10 cellular contexts compared by ENCODE assay signal in the genomic region with DNA sequence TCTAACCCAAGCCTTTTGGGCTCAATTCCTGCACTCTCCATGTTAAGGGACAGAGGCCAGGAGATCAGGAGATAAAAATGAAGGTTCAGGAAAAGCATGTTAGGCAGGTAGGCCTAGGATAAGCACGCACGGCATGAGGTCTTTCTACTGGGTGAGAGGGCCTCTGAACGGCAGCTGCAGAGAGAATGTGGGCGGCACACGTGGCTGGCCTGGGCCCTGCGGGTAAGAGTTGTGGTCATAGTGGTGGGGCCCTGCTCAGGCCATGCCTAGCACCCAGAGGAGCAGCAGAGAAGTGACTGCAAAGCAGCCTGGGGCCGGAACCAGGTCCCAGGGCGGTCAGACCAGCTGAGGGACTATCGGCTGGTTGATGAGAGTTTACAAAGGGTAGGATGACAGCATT. TPM values are rescaled to one million over a fixed set of nuclear protein-coding genes. Genes with fewer than 3 reads are reported as not detected.
DNase-seq lines count a peak whose midpoint lies in the region; ATAC-seq and TF ChIP-seq lines count a peak whose summit lies in the region.
"Had no signal": no experiment of that assay in that cellular context is flagged by ENCODE, and none has a peak within 500 bp of the region (broad histone marks: within the 10 kb centered on the region; RNA-seq: fewer than 3 reads in every experiment).

No MANE protein-coding gene starts in this region.

- ATAC-seq in GM19035 (IDR thresholded peaks at IDR 0.05; ENCODE audit: unreplicated experiment) = peak; percentile 75
- ATAC-seq in HG03108 (IDR thresholded peaks at IDR 0.05; ENCODE audit: unreplicated experiment) = peak; percentile 66
- peak; percentile 54 for ATAC-seq in activated T-helper 17 cell treated with anti-CD3 and anti-CD28 coated beads, Interleukin-2, amount 50 U/mL, for 72 hours (replicated peaks)
- peak; percentile 44 for ATAC-seq in stimulated activated effector memory CD8-positive, alpha-beta T cell treated with anti-CD3 and anti-CD28 coated beads, Interleukin-12 subunit alpha, Interleukin-12 subunit beta, amount 100 ng/mL, for 72 hours
- ATAC-seq: left colon had no signal

- CTCF ChIA-PET in activated CD4-positive, alpha-beta memory T cell treated with anti-CD3 and anti-CD28 coated beads for 36 hours (lab: Charles Lee) = interaction anchor here (0.6 kb wide), 1 partner anchor 64 kb away, joined by 3 read pairs; no protein-coding TSS in a partner anchor

- peaks cover 11% of the 10 kb centered on the region for H3K27me3 Mint-ChIP-seq in activated T-helper 17 cell treated with anti-CD3 and anti-CD28 coated beads, Interleukin-2, amount 50 U/mL, for 72 hours
- H3K27me3 Mint-ChIP-seq in activated CD4-positive, alpha-beta memory T cell treated with anti-CD3 and anti-CD28 coated beads for 36 hours = peaks cover 6% of the 10 kb centered on the region

- no peak overlapping the region for H3K27ac Mint-ChIP-seq in activated T-helper 17 cell treated with anti-CD3 and anti-CD28 coated beads, Interleukin-2, amount 50 U/mL, for 72 hours
- H3K27ac Mint-ChIP-seq in stimulated activated effector memory CD8-positive, alpha-beta T cell treated with anti-CD3 and anti-CD28 coated beads, Interleukin-12 subunit alpha, Interleukin-12 subunit beta, amount 100 ng/mL, for 72 hours = no peak overlapping the region
- no peak overlapping the region for H3K27ac Mint-ChIP-seq in activated CD4-positive, alpha-beta memory T cell treated with anti-CD3 and anti-CD28 coated beads for 36 hours
- H3K27ac Mint-ChIP-seq: activated naive CD4-positive, alpha-beta T cell treated with anti-CD3 and anti-CD28 coated beads, Interleukin-2, amount 50 U/mL, for 24 hours had no signal

- POLR2A ChIA-PET in activated CD4-positive, alpha-beta memory T cell treated with anti-CD3 and anti-CD28 coated beads for 36 hours (lab: Charles Lee) = no interaction called here

- no peak for TF ChIP-seq POLR2A in erythroblast (IDR thresholded peaks at IDR 0.05; ENCODE audit: low read length)

- H3K4me1 Mint-ChIP-seq in activated T-helper 17 cell treated with anti-CD3 and anti-CD28 coated beads, Interleukin-2, amount 50 U/mL, for 72 hours = no peaks in the 10 kb centered on the region
- H3K4me1 Mint-ChIP-seq in stimulated activated effector memory CD8-positive, alpha-beta T cell treated with anti-CD3 and anti-CD28 coated beads, Interleukin-12 subunit alpha, Interleukin-12 subunit beta, amount 100 ng/mL, for 72 hours = peaks cover 6% of the 10 kb centered on the region
- no peaks in the 10 kb centered on the region for H3K4me1 Mint-ChIP-seq in activated CD4-positive, alpha-beta memory T cell treated with anti-CD3 and anti-CD28 coated beads for 36 hours (ENCODE audit: low read depth)

- no peak overlapping the region for H3K4me3 Mint-ChIP-seq in activated T-helper 17 cell treated with anti-CD3 and anti-CD28 coated beads, Interleukin-2, amount 50 U/mL, for 72 hours
- no peak overlapping the region for H3K4me3 Mint-ChIP-seq in stimulated activated effector memory CD8-positive, alpha-beta T cell treated with anti-CD3 and anti-CD28 coated beads, Interleukin-12 subunit alpha, Interleukin-12 subunit beta, amount 100 ng/mL, for 72 hours
- no peak overlapping the region for H3K4me3 Mint-ChIP-seq in activated CD4-positive, alpha-beta memory T cell treated with anti-CD3 and anti-CD28 coated beads for 36 hours
- H3K4me3 Mint-ChIP-seq: activated naive CD4-positive, alpha-beta T cell treated with anti-CD3 and anti-CD28 coated beads, Interleukin-2, amount 50 U/mL, for 24 hours had no signal

- H3K36me3 Mint-ChIP-seq in activated T-helper 17 cell treated with anti-CD3 and anti-CD28 coated beads, Interleukin-2, amount 50 U/mL, for 72 hours (ENCODE audit: low read depth) = no peaks in the 10 kb centered on the region
- H3K36me3 Mint-ChIP-seq in stimulated activated effector memory CD8-positive, alpha-beta T cell treated with anti-CD3 and anti-CD28 coated beads, Interleukin-12 subunit alpha, Interleukin-12 subunit beta, amount 100 ng/mL, for 72 hours = no peaks in the 10 kb centered on the region
- H3K36me3 Mint-ChIP-seq in activated CD4-positive, alpha-beta memory T cell treated with anti-CD3 and anti-CD28 coated beads for 36 hours = no peaks in the 10 kb centered on the region
- H3K36me3 Mint-ChIP-seq: activated naive CD4-positive, alpha-beta T cell treated with anti-CD3 and anti-CD28 coated beads, Interleukin-2, amount 50 U/mL, for 24 hours had no signal

- DNase-seq in stimulated activated effector memory CD8-positive, alpha-beta T cell treated with anti-CD3 and anti-CD28 coated beads, Interleukin-12 subunit alpha, Interleukin-12 subunit beta, amount 100 ng/mL, for 72 hours (ENCODE audit: low spot score in 2 of 2) = no peak
- no peak for DNase-seq in activated CD4-positive, alpha-beta T cell treated with anti-CD3 and anti-CD28 coated beads, Interleukin-2, amount 50 U/mL, for 1 hour
- DNase-seq in erythroblast (lab: John Stamatoyannopoulos, UW) = no peak
- no peak for DNase-seq in activated CD4-positive, alpha-beta memory T cell treated with anti-CD3 and anti-CD28 coated beads for 36 hours
- DNase-seq: retina had no signal

- no peaks in the 10 kb centered on the region for H3K9me3 Mint-ChIP-seq in activated T-helper 17 cell treated with anti-CD3 and anti-CD28 coated beads, Interleukin-2, amount 50 U/mL, for 72 hours
- no peaks in the 10 kb centered on the region for H3K9me3 Mint-ChIP-seq in stimulated activated effector memory CD8-positive, alpha-beta T cell treated with anti-CD3 and anti-CD28 coated beads, Interleukin-12 subunit alpha, Interleukin-12 subunit beta, amount 100 ng/mL, for 72 hours
- H3K9me3 Mint-ChIP-seq in activated CD4-positive, alpha-beta memory T cell treated with anti-CD3 and anti-CD28 coated beads for 36 hours = no peaks in the 10 kb centered on the region
- H3K9me3 Mint-ChIP-seq: activated naive CD4-positive, alpha-beta T cell treated with anti-CD3 and anti-CD28 coated beads, Interleukin-2, amount 50 U/mL, for 24 hours had no signal

- intact Hi-C loops in activated CD4-positive, alpha-beta memory T cell treated with anti-CD3 and anti-CD28 coated beads for 36 hours (cut with micrococcal nuclease) = no loop called here

RNA-seq across cellular contexts. Expression of gene FOXO6, which starts 7.5 kb away (rescaled TPM):
- total RNA-seq in activated T-helper 17 cell treated with anti-CD3 and anti-CD28 coated beads, Interleukin-2, amount 50 U/mL, for 72 hours = under 1 TPM; 0.11 to 0.26 TPM
- under 1 TPM; 0.19 TPM for total RNA-seq in activated CD4-positive, alpha-beta memory T cell treated with anti-CD3 and anti-CD28 coated beads for 36 hours
